1 cellular context compared by ENCODE assay signal in genomic region chr5:36151434-36152323, GRCh38.
A peak's percentile ranks its signal among the peaks of the same experiment; 100 is the strongest.
TF ChIP-seq lines count a peak whose summit lies in the region.

LMBRD2 (minus strand) TSS chr5:36151887; CDS start chr5:36143349, 8,538 bp downstream.
SKP2 (plus strand) TSS chr5:36152111; CDS start chr5:36152263, 152 bp downstream.

TF ChIP-seq in HEK293, 187 proteins besides CTCF, POLR2A, EP300 and RAD21 (continued from another document):
- TF ChIP-seq ZNF692 (tag by site-specific recombination; IDR thresholded peaks at IDR 0.05) (peak; percentile 49; the same call in 1 of the 2 replicates), ZBTB26 (tag by site-specific recombination; optimal IDR thresholded peaks at IDR 0.05) (peak; percentile 99), ZNF704 (tag by site-specific recombination; IDR thresholded peaks at IDR 0.05) (no peak), ZBTB20 (tag by site-specific recombination; IDR thresholded peaks at IDR 0.05) (peak; percentile 96), SP3 (tag by site-specific recombination; IDR thresholded peaks at IDR 0.05) (peak; percentile 97), PRDM4 (tag by site-specific recombination; IDR thresholded peaks at IDR 0.05) (no peak), ZEB2 (tag by site-specific recombination; IDR thresholded peaks at IDR 0.05) (peak; percentile 85), ZIC2 (tag by site-specific recombination; IDR thresholded peaks at IDR 0.05) (no peak; the same call in 1 of the 2 replicates), ZNF354C (tag by site-specific recombination; IDR thresholded peaks at IDR 0.05; ENCODE audit: borderline replicate concordance, low read depth) (no peak), ZNF585B (tag by site-specific recombination; IDR thresholded peaks at IDR 0.05) (0 out of 2 replicates have a peak, but pooled peaks have one; percentile 16), PRDM10 (tag by site-specific recombination; IDR thresholded peaks at IDR 0.05) (peak; percentile 69), ZFP69B (tag by site-specific recombination; IDR thresholded peaks at IDR 0.05) (peak; percentile 37; the same call in 1 of the 2 replicates), TRIM28 (IDR thresholded peaks at IDR 0.05; ENCODE audit: borderline replicate concordance, low read length) (peak; percentile 67; the same call in 1 of the 2 replicates), ZNF677 (tag by site-specific recombination; IDR thresholded peaks at IDR 0.05) (no peak), ZNF350 (tag by site-specific recombination; IDR thresholded peaks at IDR 0.05) (no peak), ATF2 (tag by site-specific recombination; IDR thresholded peaks at IDR 0.05; ENCODE audit: low read depth) (no peak), ZNF548 (tag by site-specific recombination; IDR thresholded peaks at IDR 0.05) (no peak), FEZF1 (tag by site-specific recombination; IDR thresholded peaks at IDR 0.05) (no peak), ZNF169 (tag by site-specific recombination; IDR thresholded peaks at IDR 0.05) (no peak), ZNF24 (tag by site-specific recombination; IDR thresholded peaks at IDR 0.05) (peak; percentile 80; the same call in 1 of the 2 replicates), ZNF2 (tag by site-specific recombination; IDR thresholded peaks at IDR 0.05) (no peak; the same call in 1 of the 2 replicates), ZNF561 (tag by site-specific recombination; IDR thresholded peaks at IDR 0.05; ENCODE audit: borderline replicate concordance) (peak; percentile 70; the same call in 1 of the 2 replicates), ZNF623 (tag by site-specific recombination; IDR thresholded peaks at IDR 0.05) (peak; percentile 27; the same call in 1 of the 2 replicates), ZNF701 (tag by site-specific recombination; IDR thresholded peaks at IDR 0.05) (no peak), ZNF37A (tag by site-specific recombination; IDR thresholded peaks at IDR 0.05) (no peak), ZNF600 (tag by site-specific recombination; IDR thresholded peaks at IDR 0.05) (peak; percentile 100), HIC1 (tag by site-specific recombination; IDR thresholded peaks at IDR 0.05) (peak; percentile 73; the same call in 1 of the 2 replicates), ZNF488 (tag by site-specific recombination; IDR thresholded peaks at IDR 0.05) (no peak), ZBTB7A (tag by site-specific recombination; IDR thresholded peaks at IDR 0.05; ENCODE audit: low read depth) (0 out of 2 replicates have a peak, but pooled peaks have one; percentile 45), ZSCAN30 (tag by site-specific recombination; IDR thresholded peaks at IDR 0.05) (peak; percentile 87), ZBTB17 (tag by site-specific recombination; IDR thresholded peaks at IDR 0.05) (peak; percentile 99), ZNF76 (tag by site-specific recombination; IDR thresholded peaks at IDR 0.05; ENCODE audit: borderline replicate concordance, low read depth) (peak; percentile 100), SP7 (tag by site-specific recombination; IDR thresholded peaks at IDR 0.05) (peak; percentile 68), ZNF629 (tag by site-specific recombination; IDR thresholded peaks at IDR 0.05) (peak; percentile 67), ZNF274 (IDR thresholded peaks at IDR 0.05; ENCODE audit: low read length) (no peak), ZNF274 (tag by site-specific recombination; IDR thresholded peaks at IDR 0.05; ENCODE audit: borderline replicate concordance) (no peak), ZNF449 (tag by site-specific recombination; IDR thresholded peaks at IDR 0.05) (no peak), ZBTB6 (tag by site-specific recombination; IDR thresholded peaks at IDR 0.05) (peak; percentile 76), PRDM1 (tag by site-specific recombination; IDR thresholded peaks at IDR 0.05) (no peak), ZBTB8A (tag by site-specific recombination; IDR thresholded peaks at IDR 0.05) (peak; percentile 44; the same call in 1 of the 2 replicates)
